In the genomic region with DNA sequence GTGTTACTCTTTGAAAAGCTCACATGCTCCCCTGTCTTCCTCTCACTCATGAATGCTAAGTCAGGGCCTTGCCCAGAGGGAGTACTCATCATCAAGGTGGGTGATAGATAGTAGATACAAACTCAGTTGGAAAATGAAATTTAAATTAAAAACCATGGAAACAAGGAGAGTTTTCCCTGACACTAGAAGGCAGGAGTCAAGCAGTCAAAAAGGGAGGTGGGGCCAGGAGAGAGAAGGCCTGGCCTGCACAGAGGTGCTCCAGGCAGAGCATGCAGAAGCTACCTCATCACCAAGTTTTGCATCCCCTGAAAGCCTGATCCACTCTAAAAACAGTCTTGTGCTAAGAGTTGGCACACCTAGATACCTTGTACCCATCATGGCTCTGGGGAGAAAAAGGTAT, we compare ENCODE assay signal across 9 cellular contexts.
A peak's percentile ranks its signal among the peaks of the same experiment; 100 is the strongest.
DNase-seq lines count a peak whose midpoint lies in the region; ATAC-seq and TF ChIP-seq lines count a peak whose summit lies in the region.
"Had no signal": no experiment of that assay in that cellular context is flagged by ENCODE, and none has a peak within 500 bp of the region (broad histone marks: within the 10 kb centered on the region; RNA-seq: fewer than 3 reads in every experiment).

No MANE protein-coding gene starts in this region.

- H3K27ac ChIP-seq in AG04450 (ENCODE audit: low read depth, low read length): no peak overlapping the region

- TF ChIP-seq CTCF in AG04450 (IDR thresholded peaks at IDR 0.05; ENCODE audit: low read depth, low read length): 0 out of 2 replicates have a peak, but pooled peaks have one; percentile 14

- DNase-seq in AG04450 (ENCODE audit: low read depth, low spot score) (no peak), H7 (peak; percentile 55), SK-MEL-5 (ENCODE audit: low read depth, low spot score) (peak; percentile 54), iris pigment epithelial cell (ENCODE audit: low read depth) (peak; percentile 14), NCI-H1417 treated with DMSO at 0.1 percent for 48 hours (lab: John Stamatoyannopoulos, UW) (no peak), G401 (ENCODE audit: low spot score) (no peak), sciatic nerve (ENCODE audit: low spot score) (no peak)

- ATAC-seq in HG03342 (IDR thresholded peaks at IDR 0.05; ENCODE audit: unreplicated experiment) (no peak), sciatic nerve (no peak)
- ATAC-seq: activated naive CD4-positive, alpha-beta T cell treated with anti-CD3 and anti-CD28 coated beads, Interleukin-2, amount 50 U/mL, for 72 hours had no signal

- no peaks in the 10 kb centered on the region for H3K9me3 ChIP-seq in AG04450 (ENCODE audit: control insufficient read depth, insufficient read depth, low read length)

- in situ Hi-C loops in SK-MEL-5 (cut with HindIII; ENCODE audit: low pct_unique_long_range_greater_than_20kb, low sequenced_read_pairs): no loop called here
- in situ Hi-C loops in G401 (cut with HindIII; ENCODE audit: low sequenced_read_pairs): no loop called here

- H3K4me3 ChIP-seq in AG04450 (ENCODE audit: low read depth, low read length) (no peak overlapping the region), H7 (ENCODE audit: insufficient read depth, low read depth, low read length) (no peak overlapping the region)

- POLR2A ChIA-PET in AG04450 (lab: Yijun Ruan, JAX): no interaction called here

- H3K27me3 ChIP-seq in AG04450 (ENCODE audit: control insufficient read depth, insufficient read depth, low read length) (no peaks in the 10 kb centered on the region), H7 (ENCODE audit: control insufficient read depth, insufficient read depth, low read length) (no peaks in the 10 kb centered on the region)

- CTCF ChIA-PET in AG04450 (lab: Charles Lee): no interaction called here

- intact Hi-C loops in sciatic nerve (cut with DNase I): no loop called here

- H3K36me3 ChIP-seq in H7 (replicated peaks; ENCODE audit: control insufficient read depth, insufficient read depth, low read length): no peaks in the 10 kb centered on the region

Comparison
In these comparisons a context has a peak if more than half of its experiments do, and no peak if none do; other contexts are left out.
1. DNase-seq: peak in H7 (single experiment), SK-MEL-5 (single experiment) and iris pigment epithelial cell (single experiment); none in AG04450 (single experiment), NCI-H1417 treated with DMSO at 0.1 percent for 48 hours (single experiment), G401 (single experiment) and sciatic nerve (single experiment).